In the genomic region with DNA sequence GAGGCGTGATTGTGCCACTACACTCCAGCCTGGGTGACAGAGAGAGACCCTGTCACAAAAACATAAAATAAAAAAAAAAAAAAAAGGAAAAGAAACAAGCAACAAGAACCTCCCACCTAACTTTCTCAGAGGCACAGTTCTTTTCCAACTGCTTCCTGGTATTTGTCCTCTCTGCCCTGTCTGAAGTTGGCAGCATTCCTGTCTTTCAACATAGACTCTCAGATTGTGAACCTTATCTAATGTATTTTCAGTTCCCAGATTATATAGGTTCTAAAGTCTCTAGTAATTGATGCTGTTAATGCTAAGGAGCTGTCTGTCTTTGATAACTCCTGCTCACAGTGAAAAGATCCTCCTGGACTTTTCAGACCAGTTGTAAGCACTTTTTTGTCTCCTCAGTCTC, we compare ENCODE assay signal across 24 cellular contexts.
DNase-seq lines count a peak whose midpoint lies in the region; ATAC-seq, FAIRE-seq and TF ChIP-seq lines count a peak whose summit lies in the region.
"Had no signal": no experiment of that assay in that cellular context is flagged by ENCODE, and none has a peak within 500 bp of the region (broad histone marks: within the 10 kb centered on the region; RNA-seq: fewer than 3 reads in every experiment).

No MANE protein-coding gene starts in this region.

- H3K36me3 ChIP-seq in cardiac muscle cell: no peaks in the 10 kb centered on the region
- no peaks in the 10 kb centered on the region for H3K36me3 ChIP-seq in left ventricle myocardium inferior
- H3K36me3 ChIP-seq in mesendoderm (ENCODE audit: control insufficient read depth, insufficient read depth, low read length): no peaks in the 10 kb centered on the region
- H3K36me3 ChIP-seq in small intestine (ENCODE audit: control insufficient read depth in 2 of 2, insufficient read depth in 2 of 2, low read length in 2 of 2): no peaks in the 10 kb centered on the region
- H3K36me3 ChIP-seq: BE2C; BLaER1 treated with 17β-estradiol and CSF1 and Interleukin-3, amounts not matched to agents 10 nM and 100 nM had no signal

- no peak for FAIRE-seq in small intestine (lab: Jason Lieb, UNC)
- FAIRE-seq: A204.1, D721Med, GM12878, GM19239 had no signal

- intact Hi-C loops in left ventricle myocardium inferior (cut with micrococcal nuclease) (no loop called here), left colon (cut with DNase I, micrococcal nuclease) (no loop called here)

- no peaks in the 10 kb centered on the region for H3K79me1 ChIP-seq in mesendoderm (ENCODE audit: low read length)

- no peak overlapping the region for H2AK5ac ChIP-seq in mesendoderm (ENCODE audit: low read length)

- H3K9me3 ChIP-seq in cardiac muscle cell (ENCODE audit: low read depth) (no peaks in the 10 kb centered on the region), left ventricle myocardium inferior (replicated peaks) (peaks cover 4% of the 10 kb centered on the region), small intestine (ENCODE audit: control insufficient read depth, low read depth) (no peaks in the 10 kb centered on the region)
- H3K9me3 ChIP-seq: BE2C had no signal

- no CpG with 5 or more reads among the region's 1 CpG for whole genome bisulfite sequencing in mesendoderm (ENCODE audit: extremely low coverage, insufficient coverage, low lambda C conversion rate)
- WGBS in small intestine, 3 donors: 13 to 47% (median 40%) methylated on average over 1 of the region's 1 CpG

- no peaks in the 10 kb centered on the region for H3K27me3 ChIP-seq in cardiac muscle cell
- H3K27me3 ChIP-seq in left ventricle myocardium inferior (ENCODE audit: low read depth): no peaks in the 10 kb centered on the region
- H3K27me3 ChIP-seq in mesendoderm (ENCODE audit: insufficient read depth, low read length, poor library complexity): no peaks in the 10 kb centered on the region
- no peaks in the 10 kb centered on the region for H3K27me3 ChIP-seq in small intestine (ENCODE audit: control insufficient read depth in 2 of 2, insufficient read depth in 2 of 2, low read length in 2 of 2)
- H3K27me3 ChIP-seq: BE2C; BLaER1 treated with 17β-estradiol and CSF1 and Interleukin-3, amounts not matched to agents 10 nM and 100 nM had no signal

- H3K27ac ChIP-seq in cardiac muscle cell: peak overlapping the region; percentile 50
- no peak overlapping the region for H3K27ac ChIP-seq in left ventricle myocardium inferior (replicated peaks)
- H3K27ac ChIP-seq in mesendoderm (ENCODE audit: low read depth, low read length): no peak overlapping the region
- H3K27ac ChIP-seq in small intestine (ENCODE audit: low read depth in 1 of 2, low read length in 1 of 2): no peak overlapping the region
- H3K27ac ChIP-seq: 22Rv1; BLaER1 treated with 17β-estradiol and CSF1 and Interleukin-3, amounts not matched to agents 10 nM and 100 nM had no signal

- no peak overlapping the region for H2BK120ac ChIP-seq in mesendoderm (ENCODE audit: low read depth, low read length)

- H3K23ac ChIP-seq in mesendoderm (ENCODE audit: low read length): no peak overlapping the region

- peak; percentile 54 to 55 for DNase-seq in cardiac muscle cell (ENCODE audit: low read depth in 1 of 2, low spot score in 1 of 2)
- DNase-seq in left ventricle myocardium inferior: no peak
- no peak for DNase-seq in left colon
- DNase-seq in mesendoderm: no peak
- peak; percentile 90 for DNase-seq in small intestine
- no peak for DNase-seq in NCI-H2171 treated with DMSO at 0.1 percent for 48 hours (lab: John Stamatoyannopoulos, UW)
- DNase-seq in retina: no peak
- DNase-seq in T-helper 1 cell: no peak
- DNase-seq: BE2C; CD4-positive, alpha-beta T cell; CD8-positive, alpha-beta memory T cell; DMS 273 treated with DMSO at 0.1 percent for 48 hours; DMS79; EL; GDM1; H9 had no signal

- H3K79me2 ChIP-seq in mesendoderm (ENCODE audit: control insufficient read depth, insufficient read depth, low read length): no peaks in the 10 kb centered on the region

- H3K4me1 ChIP-seq in cardiac muscle cell (ENCODE audit: low read depth): peaks cover 11% of the 10 kb centered on the region
- H3K4me1 ChIP-seq in left ventricle myocardium inferior: no peaks in the 10 kb centered on the region
- no peaks in the 10 kb centered on the region for H3K4me1 ChIP-seq in mesendoderm (ENCODE audit: control insufficient read depth, low read depth, low read length)
- peaks cover 2% of the 10 kb centered on the region in 2 donors for H3K4me1 ChIP-seq in small intestine (ENCODE audit: control insufficient read depth in 2 of 2, insufficient read depth in 1 of 2, low read depth in 1 of 2, low read length in 1 of 2)
- H3K4me1 ChIP-seq: BLaER1 treated with 17β-estradiol and CSF1 and Interleukin-3, amounts not matched to agents 10 nM and 100 nM had no signal

- H3K4me2 ChIP-seq in mesendoderm (ENCODE audit: low read length): no peak overlapping the region
- H3K4me2 ChIP-seq: BLaER1 treated with 17β-estradiol and CSF1 and Interleukin-3, amounts not matched to agents 10 nM and 100 nM; GM23338 had no signal

- no peak overlapping the region for H3K18ac ChIP-seq in mesendoderm (ENCODE audit: low read length)

- H4K5ac ChIP-seq in mesendoderm (ENCODE audit: low read length): no peak overlapping the region

- ATAC-seq in left colon: peak; percentile 88
- ATAC-seq: GM12878, GM23338, HCT116 had no signal

- no peak overlapping the region for H2BK5ac ChIP-seq in mesendoderm (ENCODE audit: low read length)

- H3K4me3 ChIP-seq in cardiac muscle cell (no peak overlapping the region), left ventricle myocardium inferior (no peak overlapping the region), mesendoderm (ENCODE audit: low read length) (no peak overlapping the region), small intestine (ENCODE audit: low read depth in 1 of 2, low read length in 2 of 2) (no peak overlapping the region)
- H3K4me3 ChIP-seq: BLaER1 treated with 17β-estradiol and CSF1 and Interleukin-3, amounts not matched to agents 10 nM and 100 nM; GM12878; GM23338 had no signal

- H4K8ac ChIP-seq in mesendoderm (ENCODE audit: low read depth, low read length): no peak overlapping the region

- H2BK15ac ChIP-seq in mesendoderm (replicated peaks; ENCODE audit: low read depth): peak overlapping the region; percentile 57

- no peak overlapping the region for H3K56ac ChIP-seq in mesendoderm (ENCODE audit: low read length)

- TF ChIP-seq CTCF in cardiac muscle cell (IDR thresholded peaks at IDR 0.05; ENCODE audit: low read depth, low read length) (no peak), left ventricle myocardium inferior (IDR thresholded peaks at IDR 0.05; ENCODE audit: borderline replicate concordance) (no peak)

- no peak overlapping the region for H3K4ac ChIP-seq in mesendoderm (ENCODE audit: low read depth, low read length)

- H3K9ac ChIP-seq in mesendoderm (ENCODE audit: low read length): no peak overlapping the region
- H3K9ac ChIP-seq: BLaER1 treated with 17β-estradiol and CSF1 and Interleukin-3, amounts not matched to agents 10 nM and 100 nM had no signal

Comparison
In these comparisons a context has a peak if more than half of its experiments do, and no peak if none do; other contexts are left out.
1. DNase-seq: peak in cardiac muscle cell (2 of 2) and small intestine (single experiment); none in left ventricle myocardium inferior (single experiment), left colon (0 of 2), mesendoderm (single experiment), NCI-H2171 treated with DMSO at 0.1 percent for 48 hours (single experiment), retina (single experiment) and T-helper 1 cell (0 of 5).